1 cellular context compared by ENCODE assay signal in genomic region chr3:150460484-150460883, GRCh38.
TF ChIP-seq lines count a peak whose summit lies in the region.

No MANE protein-coding gene starts in this region.

TF ChIP-seq in GM12878, 131 proteins besides CTCF, POLR2A, EP300 and RAD21 (continued from another document):
- TF ChIP-seq CEBPZ (IDR thresholded peaks at IDR 0.05; ENCODE audit: low read depth, low read length) (no peak), PRDM15 (CRISPR knock-in tag; IDR thresholded peaks at IDR 0.05) (no peak), MTA3 (IDR thresholded peaks at IDR 0.05; ENCODE audit: borderline replicate concordance, low read length) (no peak), SMC3 (IDR thresholded peaks at IDR 0.05; ENCODE audit: borderline replicate concordance, low read length) (no peak), RAD51 (IDR thresholded peaks at IDR 0.05) (no peak), BCL11A (IDR thresholded peaks at IDR 0.05; ENCODE audit: low read depth, low read length) (no peak), MEF2A (IDR thresholded peaks at IDR 0.05; ENCODE audit: insufficient read depth, low read depth, low read length) (no peak), RELB (IDR thresholded peaks at IDR 0.05; ENCODE audit: low read depth) (no peak), SUZ12 (IDR thresholded peaks at IDR 0.05; ENCODE audit: unreplicated experiment) (no peak), SIN3A (IDR thresholded peaks at IDR 0.05; ENCODE audit: low read depth, low read length) (no peak), MTA2 (IDR thresholded peaks at IDR 0.05; ENCODE audit: low read depth) (no peak), HDAC6 (IDR thresholded peaks at IDR 0.05; ENCODE audit: unreplicated experiment) (no peak)
